8 cellular contexts compared by ENCODE assay signal in the genomic region with DNA sequence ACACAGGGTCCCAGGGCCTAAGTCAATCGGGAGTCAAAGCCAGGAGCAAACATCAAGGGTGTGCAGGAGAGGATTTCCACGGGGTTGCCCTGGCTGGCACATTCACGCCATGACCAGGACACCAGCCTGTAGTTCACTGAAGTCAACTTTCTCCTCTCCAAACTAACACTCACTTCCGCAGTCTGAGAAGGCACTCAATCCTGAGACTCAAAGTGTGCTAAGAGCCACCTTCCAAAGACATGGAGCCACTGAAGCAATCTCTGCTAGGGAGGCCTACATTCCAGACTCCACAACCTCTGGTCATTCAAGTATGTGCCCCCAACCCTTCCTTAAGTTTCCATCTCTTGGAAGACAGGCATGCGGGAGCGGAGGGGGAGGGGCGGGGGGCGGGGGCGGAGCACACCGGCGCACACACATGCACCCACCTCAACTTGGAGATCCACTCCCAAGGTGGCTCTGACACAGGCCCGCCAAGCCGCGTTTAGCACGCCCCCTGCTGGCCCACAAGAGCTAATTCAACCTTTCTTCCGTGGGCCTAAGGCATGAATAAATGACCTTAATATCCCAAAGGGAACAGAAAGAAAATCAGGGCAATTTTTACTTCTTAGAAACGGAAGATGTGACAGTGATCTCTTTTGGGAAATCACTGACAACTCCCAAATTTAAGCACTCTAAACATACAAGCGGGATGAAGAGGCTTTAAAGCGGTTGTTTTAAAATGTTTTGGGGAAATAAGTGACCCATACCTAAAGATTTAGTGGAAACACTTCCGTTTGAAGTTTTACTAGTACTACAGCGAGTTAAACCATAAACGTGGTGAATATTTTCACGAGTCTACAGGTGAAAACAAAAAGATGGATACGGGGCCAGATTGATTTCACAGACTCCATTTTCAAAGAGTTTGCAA. TPM values are rescaled to one million over a fixed set of nuclear protein-coding genes. Genes with fewer than 3 reads are reported as not detected.
DNase-seq lines count a peak whose midpoint lies in the region; ATAC-seq, FAIRE-seq and TF ChIP-seq lines count a peak whose summit lies in the region.
"Had no signal": no experiment of that assay in that cellular context is flagged by ENCODE, and none has a peak within 500 bp of the region (broad histone marks: within the 10 kb centered on the region; RNA-seq: fewer than 3 reads in every experiment).

No MANE protein-coding gene starts in this region.

- TF ChIP-seq CTCF in body of pancreas (IDR thresholded peaks at IDR 0.05), result peak; percentile 64 to 84 (median 70)

- TF ChIP-seq POLR2A in GM12892 (IDR thresholded peaks at IDR 0.05; ENCODE audit: low read depth, low read length) (no peak), body of pancreas (IDR thresholded peaks at IDR 0.05) (no peak)

- H3K27me3 ChIP-seq in body of pancreas, result no peaks in the 10 kb centered on the region

- WGBS in body of pancreas, 2 donors, result 26% methylated on average over 23 to 24 of the region's 24 CpGs

- H3K9me3 ChIP-seq in body of pancreas, result no peaks in the 10 kb centered on the region

- no peak overlapping the region for H3K27ac ChIP-seq in body of pancreas
- H3K27ac ChIP-seq: epithelial cell of prostate had no signal

- FAIRE-seq in GM12892 (lab: Jason Lieb, UNC), result peak; percentile 93

- peak; percentile 26 for DNase-seq in GM12892 (ENCODE audit: insufficient read length)
- DNase-seq in NCI-H146 (lab: John Stamatoyannopoulos, UW), result peak; percentile 18
- peak; percentile 54 for DNase-seq in T-helper 9 cell
- peak; percentile 62 to 72 (median 66) for DNase-seq in body of pancreas
- peak; percentile 53 for DNase-seq in iris pigment epithelial cell (ENCODE audit: low read depth)
- peak; percentile 66 for DNase-seq in stimulated activated CD4-positive, alpha-beta T cell treated with anti-CD3 and anti-CD28 coated beads, Interleukin-4, amount 100 ng/mL, for 1 hour

- H3K36me3 ChIP-seq in body of pancreas (replicated peaks in 1 of 2; ENCODE audit: insufficient read depth in 1 of 2, low read depth in 2 of 2), result no peaks in the 10 kb centered on the region

- H3K4me1 ChIP-seq in body of pancreas, result peaks cover 9% of the 10 kb centered on the region

- ATAC-seq in body of pancreas, result no peak
- no peak for ATAC-seq in HG03571 (IDR thresholded peaks at IDR 0.05; ENCODE audit: unreplicated experiment)

- intact Hi-C loops in body of pancreas (cut with DNase I), result no loop called here

- no peak overlapping the region for H3K4me3 ChIP-seq in body of pancreas

RNA-seq across cellular contexts. Expression of a gene that starts 2.7 kb away (rescaled TPM):
- polyA plus RNA-seq in GM12892 (2012; ENCODE audit: missing spikeins), result 0.40 TPM
- 1 to 10 TPM; 3.1 to 6.6 TPM for total RNA-seq in body of pancreas
